In genomic region chr16:24957887-24958286, GRCh38 we compare ENCODE assay signal across 1 cellular context.
TF ChIP-seq lines count a peak whose summit lies in the region.

No MANE protein-coding gene starts in this region.

TF ChIP-seq in GM23338, 12 proteins besides CTCF, POLR2A, EP300 and RAD21:
- TF ChIP-seq CREB1 (CRISPR knock-in tag; IDR thresholded peaks at IDR 0.05; ENCODE audit: low read depth): no peak
- no peak for TF ChIP-seq POLR2AphosphoS5 (IDR thresholded peaks at IDR 0.05; ENCODE audit: low read depth)
- no peak for TF ChIP-seq ZNF114 (CRISPR knock-in tag; IDR thresholded peaks at IDR 0.05)
- TF ChIP-seq, protein P1, sequence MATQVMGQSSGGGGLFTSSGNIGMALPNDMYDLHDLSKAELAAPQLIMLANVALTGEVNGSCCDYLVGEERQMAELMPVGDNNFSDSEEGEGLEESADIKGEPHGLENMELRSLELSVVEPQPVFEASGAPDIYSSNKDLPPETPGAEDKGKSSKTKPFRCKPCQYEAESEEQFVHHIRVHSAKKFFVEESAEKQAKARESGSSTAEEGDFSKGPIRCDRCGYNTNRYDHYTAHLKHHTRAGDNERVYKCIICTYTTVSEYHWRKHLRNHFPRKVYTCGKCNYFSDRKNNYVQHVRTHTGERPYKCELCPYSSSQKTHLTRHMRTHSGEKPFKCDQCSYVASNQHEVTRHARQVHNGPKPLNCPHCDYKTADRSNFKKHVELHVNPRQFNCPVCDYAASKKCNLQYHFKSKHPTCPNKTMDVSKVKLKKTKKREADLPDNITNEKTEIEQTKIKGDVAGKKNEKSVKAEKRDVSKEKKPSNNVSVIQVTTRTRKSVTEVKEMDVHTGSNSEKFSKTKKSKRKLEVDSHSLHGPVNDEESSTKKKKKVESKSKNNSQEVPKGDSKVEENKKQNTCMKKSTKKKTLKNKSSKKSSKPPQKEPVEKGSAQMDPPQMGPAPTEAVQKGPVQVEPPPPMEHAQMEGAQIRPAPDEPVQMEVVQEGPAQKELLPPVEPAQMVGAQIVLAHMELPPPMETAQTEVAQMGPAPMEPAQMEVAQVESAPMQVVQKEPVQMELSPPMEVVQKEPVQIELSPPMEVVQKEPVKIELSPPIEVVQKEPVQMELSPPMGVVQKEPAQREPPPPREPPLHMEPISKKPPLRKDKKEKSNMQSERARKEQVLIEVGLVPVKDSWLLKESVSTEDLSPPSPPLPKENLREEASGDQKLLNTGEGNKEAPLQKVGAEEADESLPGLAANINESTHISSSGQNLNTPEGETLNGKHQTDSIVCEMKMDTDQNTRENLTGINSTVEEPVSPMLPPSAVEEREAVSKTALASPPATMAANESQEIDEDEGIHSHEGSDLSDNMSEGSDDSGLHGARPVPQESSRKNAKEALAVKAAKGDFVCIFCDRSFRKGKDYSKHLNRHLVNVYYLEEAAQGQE (IDR thresholded peaks at IDR 0.05; ENCODE audit: unreplicated experiment): no peak
- TF ChIP-seq JUNB (IDR thresholded peaks at IDR 0.05; ENCODE audit: unreplicated experiment): no peak
- TF ChIP-seq EZH2phosphoT487 (IDR thresholded peaks at IDR 0.05; ENCODE audit: unreplicated experiment): no peak
- no peak for TF ChIP-seq EZH2 (IDR thresholded peaks at IDR 0.05; ENCODE audit: low read depth, unreplicated experiment)
- no peak for TF ChIP-seq ZNF462 (CRISPR knock-in tag; IDR thresholded peaks at IDR 0.05)
- no peak for TF ChIP-seq STAT1 (IDR thresholded peaks at IDR 0.05; ENCODE audit: unreplicated experiment)
- TF ChIP-seq, protein P2, sequence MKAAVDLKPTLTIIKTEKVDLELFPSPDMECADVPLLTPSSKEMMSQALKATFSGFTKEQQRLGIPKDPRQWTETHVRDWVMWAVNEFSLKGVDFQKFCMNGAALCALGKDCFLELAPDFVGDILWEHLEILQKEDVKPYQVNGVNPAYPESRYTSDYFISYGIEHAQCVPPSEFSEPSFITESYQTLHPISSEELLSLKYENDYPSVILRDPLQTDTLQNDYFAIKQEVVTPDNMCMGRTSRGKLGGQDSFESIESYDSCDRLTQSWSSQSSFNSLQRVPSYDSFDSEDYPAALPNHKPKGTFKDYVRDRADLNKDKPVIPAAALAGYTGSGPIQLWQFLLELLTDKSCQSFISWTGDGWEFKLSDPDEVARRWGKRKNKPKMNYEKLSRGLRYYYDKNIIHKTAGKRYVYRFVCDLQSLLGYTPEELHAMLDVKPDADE (IDR thresholded peaks at IDR 0.05): no peak
- TF ChIP-seq NANOG (IDR thresholded peaks at IDR 0.05; ENCODE audit: borderline replicate concordance): no peak
- TF ChIP-seq ZNF331 (CRISPR knock-in tag; IDR thresholded peaks at IDR 0.05; ENCODE audit: low read depth): no peak
